Comparison of ENCODE assay signal across 4 cellular contexts in genomic region chr10:5380395-5380794, GRCh38. TPM values are rescaled to one million over a fixed set of nuclear protein-coding genes. Genes with fewer than 3 reads are reported as not detected.
"Had no signal": no experiment of that assay in that cellular context is flagged by ENCODE, and none has a peak within 500 bp of the region (broad histone marks: within the 10 kb centered on the region; RNA-seq: fewer than 3 reads in every experiment).

No MANE protein-coding gene starts in this region.

RNA-seq across cellular contexts. Expression of gene UCN3, which starts 15.6 kb away (rescaled TPM):
- total RNA-seq: HepG2, HT1080, K562 had no signal
- polyA plus RNA-seq: HepG2, IgD-negative memory B cell, K562 had no signal

RNA-seq across cellular contexts. Expression of gene TUBAL3, which starts 24.2 kb away (rescaled TPM):
- total RNA-seq: HT1080 had no signal
- polyA plus RNA-seq: IgD-negative memory B cell had no signal
